Comparison of ENCODE assay signal across 8 cellular contexts in genomic region chr10:73810735-73811465, GRCh38. TPM values are rescaled to one million over a fixed set of nuclear protein-coding genes. Genes with fewer than 3 reads are reported as not detected.
DNase-seq lines count a peak whose midpoint lies in the region; ATAC-seq and TF ChIP-seq lines count a peak whose summit lies in the region.

No MANE protein-coding gene starts in this region.

- no peaks in the 10 kb centered on the region for H4K20me1 ChIP-seq in Karpas-422 (ENCODE audit: insufficient read depth, low read depth, low read length)

- TF ChIP-seq EP300 in tibial nerve (IDR thresholded peaks at IDR 0.05), result no peak

- peak; percentile 36 for ATAC-seq in GM21723 (IDR thresholded peaks at IDR 0.05; ENCODE audit: unreplicated experiment)

- H2AFZ ChIP-seq in Karpas-422 (ENCODE audit: low read length), result no peak overlapping the region

- H3K36me3 ChIP-seq in Karpas-422 (ENCODE audit: insufficient read depth, low read length), result peaks cover 9% of the 10 kb centered on the region; the same call in 1 of the 2 replicates
- H3K36me3 ChIP-seq in esophagus squamous epithelium, result peaks cover 17 to 74% (median 24%) of the 10 kb centered on the region in 3 donors
- H3K36me3 ChIP-seq in neutrophil, result peaks cover 64% of the 10 kb centered on the region
- H3K36me3 ChIP-seq in tibial nerve, result peaks cover 0 to 57% (median 7%) of the 10 kb centered on the region in 3 donors

- no peaks in the 10 kb centered on the region for H3K9me2 ChIP-seq in Karpas-422 (replicated peaks; ENCODE audit: insufficient read depth, low read length)

- WGBS in esophagus squamous epithelium, 2 donors, result 0 to 1% methylated on average over 5 to 14 of the region's 63 CpGs
- 1% methylated on average over 32 to 57 of the region's 63 CpGs for WGBS in tibial nerve, 2 donors

- H3K27ac ChIP-seq in Karpas-422 (ENCODE audit: low read length), result peak overlapping the region; percentile 68
- peak overlapping the region; percentile 91 to 97 (median 96) for H3K27ac ChIP-seq in esophagus squamous epithelium
- H3K27ac ChIP-seq in neutrophil, result peak overlapping the region; percentile 99
- H3K27ac ChIP-seq in tibial nerve, result peak overlapping the region; percentile 60 to 98 (median 94)

- DNase-seq in EL, result peak; percentile 21
- peak; percentile 80 for DNase-seq in Karpas-422
- DNase-seq in activated T-cell treated with anti-CD3 and anti-CD28 coated beads for 24 hours (ENCODE audit: low read depth), result peak; percentile 28
- no peak for DNase-seq in esophagus squamous epithelium (lab: John Stamatoyannopoulos, UW)
- DNase-seq in tibial nerve (ENCODE audit: low spot score in 2 of 2), result no peak
- no peak for DNase-seq in NCI-H774 (lab: John Stamatoyannopoulos, UW)

- peaks cover 32% of the 10 kb centered on the region for H3K79me2 ChIP-seq in Karpas-422 (ENCODE audit: low read length)

- TF ChIP-seq POLR2A in esophagus squamous epithelium (IDR thresholded peaks at IDR 0.05), result no peak
- TF ChIP-seq POLR2A in tibial nerve (IDR thresholded peaks at IDR 0.05), result no peak

- intact Hi-C loops in esophagus squamous epithelium (cut with DNase I), result no loop called here

- TF ChIP-seq CTCF in esophagus squamous epithelium (IDR thresholded peaks at IDR 0.05), result no peak
- TF ChIP-seq CTCF in neutrophil (IDR thresholded peaks at IDR 0.05), result no peak
- TF ChIP-seq CTCF in tibial nerve (IDR thresholded peaks at IDR 0.05), result no peak

- H3K4me1 ChIP-seq in Karpas-422 (ENCODE audit: low read length) (peaks cover 30% of the 10 kb centered on the region), esophagus squamous epithelium (peaks cover 9 to 82% (median 25%) of the 10 kb centered on the region in 3 donors), neutrophil (ENCODE audit: control insufficient read depth in 1 of 2, insufficient read depth in 1 of 2, low read depth in 1 of 2, low read length in 1 of 2) (peaks cover 36 to 37% of the 10 kb centered on the region in 2 experiments), tibial nerve (peaks cover 0 to 38% (median 14%) of the 10 kb centered on the region in 4 donors)

- peak overlapping the region; percentile 93 for H3K9ac ChIP-seq in Karpas-422 (ENCODE audit: low read length)

- H3K9me3 ChIP-seq in Karpas-422 (ENCODE audit: low read length) (no peaks in the 10 kb centered on the region), esophagus squamous epithelium (no peaks in the 10 kb centered on the region), neutrophil (no peaks in the 10 kb centered on the region), tibial nerve (no peaks in the 10 kb centered on the region)

- H3K4me2 ChIP-seq in Karpas-422 (ENCODE audit: low read depth, low read length, poor library complexity, severe bottlenecking), result peak overlapping the region; percentile 99

- H3K4me3 ChIP-seq in Karpas-422 (ENCODE audit: low read length) (peak overlapping the region; percentile 81), esophagus squamous epithelium (peak overlapping the region; percentile 90 to 99 (median 97)), neutrophil (ENCODE audit: low read depth in 1 of 2, low read length in 1 of 2) (peak overlapping the region; percentile 86 to 98), tibial nerve (peak overlapping the region; percentile 75 to 95 (median 90))

- H3K27me3 ChIP-seq in Karpas-422 (ENCODE audit: low read length) (no peaks in the 10 kb centered on the region), esophagus squamous epithelium (no peaks in the 10 kb centered on the region), neutrophil (no peaks in the 10 kb centered on the region), tibial nerve (no peaks in the 10 kb centered on the region)

RNA-seq across cellular contexts. Expression of gene NDST2, which starts 0.5 kb away (rescaled TPM):
- total RNA-seq in Karpas-422 (2014; rRNA removed; shearing (Covaris generic); ENCODE audit: low replicate concordance), result 38.2 and 47.0 TPM in 2 replicates
- total RNA-seq in esophagus squamous epithelium (10 to 100 TPM; 20.6 to 30.3 (median 22.3) TPM), tibial nerve (10 to 100 TPM; 44.8 to 99.3 (median 61.7) TPM)

RNA-seq across cellular contexts. Expression of gene ZSWIM8, which starts 25.5 kb away (rescaled TPM):
- total RNA-seq in Karpas-422 (2014; rRNA removed; shearing (Covaris generic); ENCODE audit: low replicate concordance), result 33.0 and 49.5 TPM in 2 replicates
- total RNA-seq in esophagus squamous epithelium, result 100 to 1,000 TPM in 1 of 4 donors, 10 to 100 TPM in 3; 33.3 to 116 (median 83.9) TPM
- total RNA-seq in tibial nerve, result 100 to 1,000 TPM; 104 to 138 (median 121) TPM

RNA-seq across cellular contexts. Expression of gene CHCHD1, which starts 29.1 kb away (rescaled TPM):
- 39.0 and 57.5 TPM in 2 replicates for total RNA-seq in Karpas-422 (2014; rRNA removed; shearing (Covaris generic); ENCODE audit: low replicate concordance)
- total RNA-seq in esophagus squamous epithelium, result 10 to 100 TPM; 21.4 to 41.1 (median 32.8) TPM
- 10 to 100 TPM in 3 of 4 donors, 1 to 10 TPM in 1; 8.2 to 33.0 (median 16.2) TPM for total RNA-seq in tibial nerve

Comparison
In these comparisons a context has a peak if more than half of its experiments do, and no peak if none do; other contexts are left out.
1. DNase-seq: peak in EL (single experiment), Karpas-422 (single experiment) and activated T-cell treated with anti-CD3 and anti-CD28 coated beads for 24 hours (single experiment); none in esophagus squamous epithelium (single experiment), tibial nerve (0 of 2) and NCI-H774 (single experiment).
2. Peak in every context shown above with its lines, with median percentiles within 50 percentile points of each other: H3K27ac ChIP-seq and H3K4me3 ChIP-seq.